ENCODE assay signal across 12 cellular contexts in genomic region chr12:26746315-26746714, GRCh38.
DNase-seq lines count a peak whose midpoint lies in the region; ATAC-seq and TF ChIP-seq lines count a peak whose summit lies in the region.
"Had no signal": no experiment of that assay in that cellular context is flagged by ENCODE, and none has a peak within 500 bp of the region (broad histone marks: within the 10 kb centered on the region; RNA-seq: fewer than 3 reads in every experiment).

No MANE protein-coding gene starts in this region.

- no peak overlapping the region for H3K4me3 Mint-ChIP-seq in activated CD4-positive, alpha-beta T cell treated with anti-CD3 and anti-CD28 coated beads, Interleukin-2, amount 10 ng/mL, durations not matched to agents 24 days and 14 days
- peak overlapping the region; percentile 38 for H3K4me3 Mint-ChIP-seq in stimulated activated naive CD8-positive, alpha-beta T cell treated with anti-CD3 and anti-CD28 coated beads, Interleukin-15, Interleukin-2, amounts not matched to agents 100 ng/mL and 50 ng/mL, for 24 hours

- H3K36me3 ChIP-seq in fibroblast of lung (ENCODE audit: control insufficient read depth, insufficient read depth, low read length) (no peaks in the 10 kb centered on the region), prostate gland (no peaks in the 10 kb centered on the region)
- H3K36me3 ChIP-seq: colonic mucosa, HAP-1 had no signal

- H3K4me1 ChIP-seq in fibroblast of lung (ENCODE audit: control insufficient read depth, extremely low read depth, insufficient read depth, low read length) (peaks cover 12% of the 10 kb centered on the region), prostate gland (replicated peaks) (no peaks in the 10 kb centered on the region)

- H3K4me2 ChIP-seq in fibroblast of lung (ENCODE audit: extremely low read depth, insufficient read depth, low read length) = peak overlapping the region; percentile 32

- intact Hi-C loops in activated CD4-positive, alpha-beta T cell treated with anti-CD3 and anti-CD28 coated beads, Interleukin-2, amount 10 ng/mL, durations not matched to agents 24 days and 14 days (cut with micrococcal nuclease) = loop anchor here (2.0 to 5.0 kb wide), 2 partner anchors 266 to 1694 kb away; partner anchors contain the start of gene TM7SF3
- intact Hi-C loops in Right ventricle myocardium inferior (cut with DNase I) (no loop called here), prostate gland (cut with DNase I) (no loop called here)

- ATAC-seq in Right ventricle myocardium inferior = no peak

- H2AFZ ChIP-seq in fibroblast of lung (ENCODE audit: low read length) = no peak overlapping the region

- no peaks in the 10 kb centered on the region for H3K27me3 ChIP-seq in fibroblast of lung (ENCODE audit: control insufficient read depth, insufficient read depth, low read length)
- no peaks in the 10 kb centered on the region for H3K27me3 ChIP-seq in prostate gland (replicated peaks; ENCODE audit: insufficient read depth)
- H3K27me3 ChIP-seq: colonic mucosa had no signal

- H3K9ac ChIP-seq in fibroblast of lung (ENCODE audit: insufficient read depth, low read length) = no peak overlapping the region

- peaks cover 15% of the 10 kb centered on the region for H3K36me3 Mint-ChIP-seq in activated CD4-positive, alpha-beta T cell treated with anti-CD3 and anti-CD28 coated beads, Interleukin-2, amount 10 ng/mL, durations not matched to agents 24 days and 14 days (ENCODE audit: low read depth)
- peaks cover 32% of the 10 kb centered on the region for H3K36me3 Mint-ChIP-seq in stimulated activated naive CD8-positive, alpha-beta T cell treated with anti-CD3 and anti-CD28 coated beads, Interleukin-15, Interleukin-2, amounts not matched to agents 100 ng/mL and 50 ng/mL, for 24 hours (ENCODE audit: low read depth)

- no peak overlapping the region for H3K27ac ChIP-seq in RWPE1
- H3K27ac ChIP-seq in fibroblast of lung (ENCODE audit: insufficient read depth, low read length) = no peak overlapping the region
- H3K27ac ChIP-seq in prostate gland = no peak overlapping the region
- H3K27ac ChIP-seq: colonic mucosa, skin epidermis had no signal

- TF ChIP-seq CTCF in RWPE1 (conservative IDR thresholded peaks at IDR 0.05; ENCODE audit: low read depth) (no peak), fibroblast of lung (conservative IDR thresholded peaks at IDR 0.05 in 1 of 2, IDR thresholded peaks at IDR 0.05 in 1 of 2; ENCODE audit: low read depth in 1 of 2, low read length in 2 of 2) (no peak), prostate gland (IDR thresholded peaks at IDR 0.05) (no peak)

- WGBS in prostate gland = 77% methylated on average over 3 of the region's 3 CpGs

- POLR2A ChIA-PET in RWPE1 (lab: Yijun Ruan, JAX; ENCODE audit: low non-redundant PET) = no interaction called here

- H4K20me1 ChIP-seq in fibroblast of lung (ENCODE audit: control insufficient read depth, extremely low read depth, insufficient read depth, low read length) = no peaks in the 10 kb centered on the region

- H3K9me3 ChIP-seq in fibroblast of lung (ENCODE audit: control insufficient read depth, insufficient read depth, low read depth, low read length) (no peaks in the 10 kb centered on the region), prostate gland (no peaks in the 10 kb centered on the region)
- H3K9me3 ChIP-seq: colonic mucosa, HAP-1 had no signal

- TF ChIP-seq POLR2A in prostate gland (IDR thresholded peaks at IDR 0.05) = no peak

- DNase-seq in activated CD4-positive, alpha-beta T cell treated with anti-CD3 and anti-CD28 coated beads, Interleukin-2, amount 10 ng/mL, durations not matched to agents 24 days and 14 days = no peak
- no peak for DNase-seq in activated CD4-positive, alpha-beta T cell treated with anti-CD3 and anti-CD28 coated beads for 4 hours
- DNase-seq in RWPE1 (ENCODE audit: low spot score) = peak; percentile 79
- DNase-seq in fibroblast of lung (ENCODE audit: low read depth in 2 of 2) = peak; percentile 52 to 93
- DNase-seq in Right ventricle myocardium inferior (ENCODE audit: missing footprints) = no peak
- DNase-seq in amniotic stem cell (lab: John Stamatoyannopoulos, UW) = no peak
- DNase-seq in prostate gland (ENCODE audit: low spot score) = no peak
- DNase-seq: activated CD4-positive, alpha-beta T cell treated with anti-CD3 and anti-CD28 coated beads, Interleukin-2, amount 50 U/mL, for 4 hours; colonic mucosa had no signal

- peaks cover 5% of the 10 kb centered on the region for H3K9me3 Mint-ChIP-seq in activated CD4-positive, alpha-beta T cell treated with anti-CD3 and anti-CD28 coated beads, Interleukin-2, amount 10 ng/mL, durations not matched to agents 24 days and 14 days
- H3K9me3 Mint-ChIP-seq in stimulated activated naive CD8-positive, alpha-beta T cell treated with anti-CD3 and anti-CD28 coated beads, Interleukin-15, Interleukin-2, amounts not matched to agents 100 ng/mL and 50 ng/mL, for 24 hours = no peaks in the 10 kb centered on the region

- H3K4me1 Mint-ChIP-seq in activated CD4-positive, alpha-beta T cell treated with anti-CD3 and anti-CD28 coated beads, Interleukin-2, amount 10 ng/mL, durations not matched to agents 24 days and 14 days = peaks cover 55% of the 10 kb centered on the region
- H3K4me1 Mint-ChIP-seq in stimulated activated naive CD8-positive, alpha-beta T cell treated with anti-CD3 and anti-CD28 coated beads, Interleukin-15, Interleukin-2, amounts not matched to agents 100 ng/mL and 50 ng/mL, for 24 hours (ENCODE audit: low read depth) = peaks cover 84% of the 10 kb centered on the region

- H3K4me3 ChIP-seq in fibroblast of lung (replicated peaks in 1 of 4; ENCODE audit: control extremely low read depth in 1 of 4, insufficient read depth in 1 of 4, low read depth in 3 of 4, low read length in 4 of 4) (no peak overlapping the region), prostate gland (no peak overlapping the region)
- H3K4me3 ChIP-seq: colonic mucosa, HAP-1, skin epidermis had no signal

- H3K27me3 Mint-ChIP-seq in activated CD4-positive, alpha-beta T cell treated with anti-CD3 and anti-CD28 coated beads, Interleukin-2, amount 10 ng/mL, durations not matched to agents 24 days and 14 days = no peaks in the 10 kb centered on the region
- H3K27me3 Mint-ChIP-seq in stimulated activated naive CD8-positive, alpha-beta T cell treated with anti-CD3 and anti-CD28 coated beads, Interleukin-15, Interleukin-2, amounts not matched to agents 100 ng/mL and 50 ng/mL, for 24 hours = no peaks in the 10 kb centered on the region

- CTCF ChIA-PET in RWPE1 (lab: Yijun Ruan, JAX) = no interaction called here

- H3K27ac Mint-ChIP-seq in activated CD4-positive, alpha-beta T cell treated with anti-CD3 and anti-CD28 coated beads, Interleukin-2, amount 10 ng/mL, durations not matched to agents 24 days and 14 days = peak overlapping the region; percentile 27
- peak overlapping the region; percentile 81 for H3K27ac Mint-ChIP-seq in stimulated activated naive CD8-positive, alpha-beta T cell treated with anti-CD3 and anti-CD28 coated beads, Interleukin-15, Interleukin-2, amounts not matched to agents 100 ng/mL and 50 ng/mL, for 24 hours

- no peaks in the 10 kb centered on the region for H3K79me2 ChIP-seq in fibroblast of lung (ENCODE audit: control insufficient read depth, insufficient read depth, low read length)

Comparison
In these comparisons a context has a peak if more than half of its experiments do, and no peak if none do; other contexts are left out.
1. DNase-seq: peak in RWPE1 (single experiment) and fibroblast of lung (2 of 2); none in activated CD4-positive, alpha-beta T cell treated with anti-CD3 and anti-CD28 coated beads, Interleukin-2, amount 10 ng/mL, durations not matched to agents 24 days and 14 days (single experiment), activated CD4-positive, alpha-beta T cell treated with anti-CD3 and anti-CD28 coated beads for 4 hours (0 of 2), Right ventricle myocardium inferior (single experiment), amniotic stem cell (single experiment) and prostate gland (single experiment).